In the genomic region with DNA sequence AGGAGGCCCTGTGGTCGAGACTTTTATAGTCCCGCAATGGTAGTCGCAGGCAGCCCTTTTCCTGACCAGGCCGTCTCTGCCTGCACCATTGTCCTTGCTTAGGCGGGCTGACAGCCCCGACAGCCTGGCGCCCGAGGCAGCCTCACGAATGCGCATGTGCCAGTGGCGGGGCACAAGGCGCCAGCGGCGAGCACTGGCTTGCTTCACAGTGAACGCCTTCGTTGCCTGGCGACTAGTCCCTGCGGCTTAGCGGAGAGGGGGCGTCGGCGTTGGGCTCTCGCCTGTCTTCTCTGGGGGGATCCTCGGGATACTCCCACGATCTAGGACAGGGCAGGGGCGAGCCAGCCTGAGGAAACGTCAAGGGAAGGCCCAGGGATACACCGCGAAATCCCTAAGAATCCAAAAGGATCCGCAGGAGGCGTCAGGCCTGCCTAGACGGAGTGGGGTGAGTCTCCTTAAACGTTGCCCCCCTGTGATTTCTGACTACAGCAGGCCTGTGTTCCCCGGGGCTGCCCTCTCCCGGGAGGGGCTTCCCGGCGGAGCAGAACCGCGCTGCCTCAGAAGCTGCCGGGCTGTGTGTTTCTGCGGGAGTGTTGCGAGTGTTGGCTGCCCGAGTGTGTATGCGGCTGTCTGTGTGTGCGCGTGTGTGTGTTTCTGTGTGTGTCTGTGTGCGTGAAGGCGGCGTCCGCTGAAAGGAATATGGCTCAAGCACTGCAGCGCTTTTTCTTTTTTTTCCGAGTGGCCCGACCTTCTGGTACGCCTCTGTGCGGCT, we compare ENCODE assay signal across 8 cellular contexts. TPM values are rescaled to one million over a fixed set of nuclear protein-coding genes. Genes with fewer than 3 reads are reported as not detected.
DNase-seq lines count a peak whose midpoint lies in the region; ATAC-seq lines count a peak whose summit lies in the region.

No MANE protein-coding gene starts in this region.

- peak; percentile 30 for DNase-seq in stimulated activated CD4-positive, alpha-beta T cell treated with anti-CD3 and anti-CD28 coated beads, Interleukin-12 subunit alpha, Interleukin-12 subunit beta, amount 100 ng/mL, for 4 hours
- no peak for DNase-seq in stimulated activated CD4-positive, alpha-beta T cell treated with anti-CD3 and anti-CD28 coated beads, Interleukin-2, amount 100 ng/mL, for 48 hours
- DNase-seq in cerebellum (ENCODE audit: low spot score) (peak; percentile 88), kidney tubule cell (ENCODE audit: low spot score) (peak; percentile 42), KG1 (lab: John Stamatoyannopoulos, UW) (no peak), UCSD-AML1 (lab: John Stamatoyannopoulos, UW; ENCODE audit: unreplicated experiment) (no peak), NCI-H1048 (lab: John Stamatoyannopoulos, UW) (no peak)

- no peak overlapping the region for H3K27ac Mint-ChIP-seq in stimulated activated memory B cell treated with anti-CD40 and anti-IgM and Interleukin-4, amounts not matched to agents 10 μg/mL and 1 μg/mL and 100 μg/mL, for 72 hours

- H3K9me3 Mint-ChIP-seq in stimulated activated memory B cell treated with anti-CD40 and anti-IgM and Interleukin-4, amounts not matched to agents 10 μg/mL and 1 μg/mL and 100 μg/mL, for 72 hours, result no peaks in the 10 kb centered on the region

- H3K27me3 Mint-ChIP-seq in stimulated activated memory B cell treated with anti-CD40 and anti-IgM and Interleukin-4, amounts not matched to agents 10 μg/mL and 1 μg/mL and 100 μg/mL, for 72 hours, result peaks cover 89% of the 10 kb centered on the region

- peak; percentile 58 for ATAC-seq in stimulated activated memory B cell treated with anti-CD40 and anti-IgM and Interleukin-4, amounts not matched to agents 10 μg/mL and 1 μg/mL and 100 μg/mL, for 72 hours

- peak overlapping the region; percentile 74 for H3K4me3 Mint-ChIP-seq in stimulated activated memory B cell treated with anti-CD40 and anti-IgM and Interleukin-4, amounts not matched to agents 10 μg/mL and 1 μg/mL and 100 μg/mL, for 72 hours

- H3K4me1 Mint-ChIP-seq in stimulated activated memory B cell treated with anti-CD40 and anti-IgM and Interleukin-4, amounts not matched to agents 10 μg/mL and 1 μg/mL and 100 μg/mL, for 72 hours, result peaks cover 22% of the 10 kb centered on the region

- no peaks in the 10 kb centered on the region for H3K36me3 Mint-ChIP-seq in stimulated activated memory B cell treated with anti-CD40 and anti-IgM and Interleukin-4, amounts not matched to agents 10 μg/mL and 1 μg/mL and 100 μg/mL, for 72 hours

RNA-seq across cellular contexts. Expression of a gene that starts 20.5 kb away (rescaled TPM):
- 27.0 TPM for total RNA-seq in cerebellum

Comparison
In these comparisons a context has a peak if more than half of its experiments do, and no peak if none do; other contexts are left out.
1. DNase-seq: peak in stimulated activated CD4-positive, alpha-beta T cell treated with anti-CD3 and anti-CD28 coated beads, Interleukin-12 subunit alpha, Interleukin-12 subunit beta, amount 100 ng/mL, for 4 hours (single experiment), cerebellum (single experiment) and kidney tubule cell (single experiment); none in stimulated activated CD4-positive, alpha-beta T cell treated with anti-CD3 and anti-CD28 coated beads, Interleukin-2, amount 100 ng/mL, for 48 hours (0 of 2), KG1 (single experiment), UCSD-AML1 (single experiment) and NCI-H1048 (single experiment).